Comparison of ENCODE assay signal across 16 cellular contexts in genomic region chr18:55002261-55002660, GRCh38. TPM values are rescaled to one million over a fixed set of nuclear protein-coding genes. Genes with fewer than 3 reads are reported as not detected.
DNase-seq lines count a peak whose midpoint lies in the region; ATAC-seq and TF ChIP-seq lines count a peak whose summit lies in the region.
"Had no signal": no experiment of that assay in that cellular context is flagged by ENCODE, and none has a peak within 500 bp of the region (broad histone marks: within the 10 kb centered on the region; RNA-seq: fewer than 3 reads in every experiment).

No MANE protein-coding gene starts in this region.

- H3K79me2 ChIP-seq in trophoblast cell (ENCODE audit: control insufficient read depth, insufficient read depth, low read length, poor library complexity), result no peaks in the 10 kb centered on the region

- H3K4me2 ChIP-seq in trophoblast cell (ENCODE audit: low read length), result no peak overlapping the region
- H3K4me2 ChIP-seq: BLaER1 had no signal

- no peak overlapping the region for H4K91ac ChIP-seq in trophoblast cell (ENCODE audit: low read depth, low read length)

- H2AK5ac ChIP-seq in trophoblast cell (ENCODE audit: low read length), result no peak overlapping the region

- H2AFZ ChIP-seq in trophoblast cell (ENCODE audit: insufficient read depth, low read length, poor library complexity), result no peak overlapping the region
- H2AFZ ChIP-seq: GM23248 had no signal

- TF ChIP-seq CTCF in Calu3 (IDR thresholded peaks at IDR 0.05; ENCODE audit: unreplicated experiment), result no peak
- TF ChIP-seq CTCF in RWPE2 (IDR thresholded peaks at IDR 0.05; ENCODE audit: poor library complexity, severe bottlenecking), result no peak
- TF ChIP-seq CTCF in nephron progenitor cell (IDR thresholded peaks at IDR 0.05), result no peak

- no TSS peak for BruUV-seq in Calu3 (replicated peaks; lab: Mats Ljungman, UMichigan)

- no peak overlapping the region for H3K18ac ChIP-seq in trophoblast cell (ENCODE audit: low read length)

- no peak overlapping the region for H2BK5ac ChIP-seq in trophoblast cell (ENCODE audit: low read depth, low read length, poor library complexity)

- CTCF ChIA-PET in Calu3 (lab: Charles Lee), result interaction anchor here (0.6 to 0.7 kb wide), 2 partner anchors 10 to 422 kb away, joined by 3 read pairs; no protein-coding TSS in a partner anchor

- no peak for ATAC-seq in RWPE2 (ENCODE audit: low read depth)
- ATAC-seq: CD8-positive, alpha-beta T cell had no signal

- peak overlapping the region; percentile 87 for H3K27ac Mint-ChIP-seq in Calu3 (ENCODE audit: unreplicated experiment)
- H3K27ac Mint-ChIP-seq in nephron progenitor cell, result no peak overlapping the region
- H3K27ac Mint-ChIP-seq: B cell; CD4-positive, CD25-positive, alpha-beta regulatory T cell; CD8-positive, alpha-beta T cell had no signal

- H3K27me3 Mint-ChIP-seq in Calu3 (ENCODE audit: unreplicated experiment), result no peaks in the 10 kb centered on the region
- H3K27me3 Mint-ChIP-seq in nephron progenitor cell (ENCODE audit: low read depth, poor library complexity), result peaks cover 4% of the 10 kb centered on the region
- H3K27me3 Mint-ChIP-seq: B cell; CD4-positive, CD25-positive, alpha-beta regulatory T cell had no signal

- DNase-seq in Calu3 (no peak), RWPE2 (ENCODE audit: low spot score) (no peak), trophoblast cell (peak; percentile 52 to 75), nephron progenitor cell (no peak)
- DNase-seq in activated effector memory CD4-positive, alpha-beta T cell treated with anti-CD3 and anti-CD28 coated beads, Interleukin-2, amount 50 U/mL, for 16 hours, result no peak
- no peak for DNase-seq in activated effector memory CD4-positive, alpha-beta T cell treated with Interleukin-2 at 50 U/mL for 16 hours
- DNase-seq: CD4-positive, CD25-positive, alpha-beta regulatory T cell; CD8-positive, alpha-beta T cell; DMS153; DND-41; GM23248; H7; HCEC 1CT had no signal

- peak overlapping the region; percentile 85 for H3K27ac ChIP-seq in RWPE2 (ENCODE audit: poor library complexity, severe bottlenecking)
- H3K27ac ChIP-seq in trophoblast cell (ENCODE audit: low read depth, low read length), result no peak overlapping the region
- H3K27ac ChIP-seq: BLaER1, C4-2B, GM23248 had no signal

- no peaks in the 10 kb centered on the region for H3K79me1 ChIP-seq in trophoblast cell (ENCODE audit: low read length)

- H3K4me3 ChIP-seq in RWPE2 (ENCODE audit: severe bottlenecking), result no peak overlapping the region
- no peak overlapping the region for H3K4me3 ChIP-seq in trophoblast cell (ENCODE audit: low read depth, low read length)
- H3K4me3 ChIP-seq: BLaER1, GM23248 had no signal

- no peak overlapping the region for H4K8ac ChIP-seq in trophoblast cell (ENCODE audit: low read depth, low read length)

- no peak overlapping the region for H3K4ac ChIP-seq in trophoblast cell (ENCODE audit: low read depth, low read length)

- peaks cover 11% of the 10 kb centered on the region for H3K4me1 ChIP-seq in RWPE2 (ENCODE audit: insufficient read depth, poor library complexity, severe bottlenecking)
- H3K4me1 ChIP-seq in trophoblast cell (ENCODE audit: control insufficient read depth in 1 of 2, insufficient read depth in 2 of 2, low read length in 2 of 2), result no peaks in the 10 kb centered on the region
- H3K4me1 ChIP-seq: BLaER1 had no signal

- H3K9ac ChIP-seq in trophoblast cell (ENCODE audit: low read length), result no peak overlapping the region
- H3K9ac ChIP-seq: BLaER1, GM23248 had no signal

- H3K36me3 Mint-ChIP-seq in Calu3 (ENCODE audit: insufficient read depth, unreplicated experiment) (no peaks in the 10 kb centered on the region), nephron progenitor cell (ENCODE audit: low read depth) (no peaks in the 10 kb centered on the region)
- H3K36me3 Mint-ChIP-seq: CD4-positive, CD25-positive, alpha-beta regulatory T cell; CD8-positive, alpha-beta T cell had no signal

- H3K4me3 Mint-ChIP-seq in Calu3 (ENCODE audit: low read depth, unreplicated experiment) (no peak overlapping the region), nephron progenitor cell (no peak overlapping the region)
- H3K4me3 Mint-ChIP-seq: B cell; CD4-positive, CD25-positive, alpha-beta regulatory T cell; CD8-positive, alpha-beta T cell had no signal

- H4K12ac ChIP-seq in trophoblast cell (ENCODE audit: low read depth, low read length), result no peak overlapping the region

- H2BK120ac ChIP-seq in trophoblast cell (ENCODE audit: insufficient read depth, low read length, poor library complexity), result no peak overlapping the region

- H2BK12ac ChIP-seq in trophoblast cell (ENCODE audit: low read length), result no peak overlapping the region

- H3K27me3 ChIP-seq in RWPE2 (ENCODE audit: insufficient read depth, poor library complexity, severe bottlenecking) (no peaks in the 10 kb centered on the region), trophoblast cell (ENCODE audit: insufficient read depth, low read length) (no peaks in the 10 kb centered on the region)
- H3K27me3 ChIP-seq: BLaER1 had no signal

- H3K9me3 ChIP-seq in RWPE2 (ENCODE audit: severe bottlenecking) (no peaks in the 10 kb centered on the region), trophoblast cell (ENCODE audit: insufficient read depth, low read depth, low read length) (no peaks in the 10 kb centered on the region)
- H3K9me3 ChIP-seq: BLaER1 had no signal

- H3K14ac ChIP-seq in trophoblast cell (ENCODE audit: low read length), result no peak overlapping the region

- intact Hi-C loops in Calu3 (cut with micrococcal nuclease; ENCODE audit: unreplicated experiment), result no loop called here

- H3K4me1 Mint-ChIP-seq in Calu3 (ENCODE audit: low read depth, unreplicated experiment) (peaks cover 27% of the 10 kb centered on the region), nephron progenitor cell (no peaks in the 10 kb centered on the region)
- H3K4me1 Mint-ChIP-seq: B cell; CD4-positive, CD25-positive, alpha-beta regulatory T cell had no signal

- H3K9me3 Mint-ChIP-seq in Calu3 (ENCODE audit: low read depth, unreplicated experiment), result peaks cover 2% of the 10 kb centered on the region
- H3K9me3 Mint-ChIP-seq in nephron progenitor cell, result no peaks in the 10 kb centered on the region
- H3K9me3 Mint-ChIP-seq: CD8-positive, alpha-beta T cell had no signal

- H3K23ac ChIP-seq in trophoblast cell (ENCODE audit: low read length), result no peak overlapping the region

- H3K36me3 ChIP-seq in RWPE2 (ENCODE audit: low read depth), result no peaks in the 10 kb centered on the region
- no peaks in the 10 kb centered on the region for H3K36me3 ChIP-seq in trophoblast cell (ENCODE audit: control insufficient read depth in 1 of 2, insufficient read depth in 2 of 2, low read length in 2 of 2)
- H3K36me3 ChIP-seq: BLaER1 had no signal

- WGBS in trophoblast cell (ENCODE audit: extremely low coverage, insufficient coverage, insufficient read length), result no CpG with 5 or more reads among the region's 3 CpGs

RNA-seq across cellular contexts. Expression of gene CCDC68, which starts 43.0 kb away (rescaled TPM):
- total RNA-seq in Calu3 (2022), result 16.0 and 25.5 TPM in 2 replicates
- polyA plus RNA-seq in trophoblast cell (2013), result 3.6 and 5.0 TPM in 2 replicates
- total RNA-seq: CD4-positive, CD25-positive, alpha-beta regulatory T cell; CD8-positive, alpha-beta T cell had no signal
- polyA plus RNA-seq: CD4-positive, CD25-positive, alpha-beta regulatory T cell had no signal

Comparison
In these comparisons a context has a peak if more than half of its experiments do, and no peak if none do; other contexts are left out.
1. DNase-seq: peak in trophoblast cell (2 of 2); none in Calu3 (single experiment), RWPE2 (single experiment), activated effector memory CD4-positive, alpha-beta T cell treated with anti-CD3 and anti-CD28 coated beads, Interleukin-2, amount 50 U/mL, for 16 hours (single experiment), activated effector memory CD4-positive, alpha-beta T cell treated with Interleukin-2 at 50 U/mL for 16 hours (single experiment) and nephron progenitor cell (single experiment).